8 cellular contexts compared by ENCODE assay signal in genomic region chr11:126210871-126211235, GRCh38. TPM values are rescaled to one million over a fixed set of nuclear protein-coding genes. Genes with fewer than 3 reads are reported as not detected.
A peak's percentile ranks its signal among the peaks of the same experiment; 100 is the strongest.
DNase-seq lines count a peak whose midpoint lies in the region; ATAC-seq and TF ChIP-seq lines count a peak whose summit lies in the region.

No MANE protein-coding gene starts in this region.

- no peaks in the 10 kb centered on the region for H3K27me3 ChIP-seq in hepatocyte

- H3K36me3 ChIP-seq in hepatocyte (replicated peaks; ENCODE audit: insufficient read depth, low read depth) = no peaks in the 10 kb centered on the region

- H3K27me3 Mint-ChIP-seq in HFFc6 (ENCODE audit: insufficient read depth) = peaks cover 9% of the 10 kb centered on the region

- H3K9me3 ChIP-seq in hepatocyte (ENCODE audit: low read depth) = no peaks in the 10 kb centered on the region

- peak overlapping the region; percentile 96 for H3K4me2 ChIP-seq in hepatocyte

- peak overlapping the region; percentile 92 for H3K4me3 Mint-ChIP-seq in HFFc6
- H3K4me3 Mint-ChIP-seq in stimulated activated effector memory CD8-positive, alpha-beta T cell treated with anti-CD3 and anti-CD28 coated beads, Interleukin-12 subunit alpha, Interleukin-12 subunit beta, amount 100 ng/mL, for 72 hours = peak overlapping the region; percentile 98

- peak overlapping the region; percentile 86 for H3K27ac Mint-ChIP-seq in HFFc6
- peak overlapping the region; percentile 97 for H3K27ac Mint-ChIP-seq in stimulated activated effector memory CD8-positive, alpha-beta T cell treated with anti-CD3 and anti-CD28 coated beads, Interleukin-12 subunit alpha, Interleukin-12 subunit beta, amount 100 ng/mL, for 72 hours

- H3K9me3 Mint-ChIP-seq in HFFc6 = no peaks in the 10 kb centered on the region
- H3K9me3 Mint-ChIP-seq in stimulated activated effector memory CD8-positive, alpha-beta T cell treated with anti-CD3 and anti-CD28 coated beads, Interleukin-12 subunit alpha, Interleukin-12 subunit beta, amount 100 ng/mL, for 72 hours = no peaks in the 10 kb centered on the region

- TF ChIP-seq CTCF in HFFc6 (IDR thresholded peaks at IDR 0.05) = no peak
- no peak for TF ChIP-seq CTCF in WI38 (IDR thresholded peaks at IDR 0.05; ENCODE audit: low read depth, low read length)
- no peak for TF ChIP-seq CTCF in hepatocyte (IDR thresholded peaks at IDR 0.05; ENCODE audit: poor library complexity)

- H3K4me1 ChIP-seq in hepatocyte (ENCODE audit: insufficient read depth) = peaks cover 7% of the 10 kb centered on the region

- H3K79me2 ChIP-seq in hepatocyte = peaks cover 48% of the 10 kb centered on the region

- H3K36me3 Mint-ChIP-seq in HFFc6 (ENCODE audit: low read depth) = peaks cover 4% of the 10 kb centered on the region; the same call in 1 of the 2 replicates
- H3K36me3 Mint-ChIP-seq in stimulated activated effector memory CD8-positive, alpha-beta T cell treated with anti-CD3 and anti-CD28 coated beads, Interleukin-12 subunit alpha, Interleukin-12 subunit beta, amount 100 ng/mL, for 72 hours = peaks cover 64% of the 10 kb centered on the region

- H4K20me1 ChIP-seq in hepatocyte (ENCODE audit: insufficient read depth, poor library complexity, severe bottlenecking) = no peaks in the 10 kb centered on the region

- peak overlapping the region; percentile 98 for H3K4me3 ChIP-seq in WI38 (ENCODE audit: low read depth, low read length)
- H3K4me3 ChIP-seq in hepatocyte = peak overlapping the region; percentile 94

- peak overlapping the region; percentile 96 for H2AFZ ChIP-seq in hepatocyte

- H3K4me1 Mint-ChIP-seq in HFFc6 (ENCODE audit: low read depth) = peaks cover 26% of the 10 kb centered on the region
- peaks cover 33% of the 10 kb centered on the region for H3K4me1 Mint-ChIP-seq in stimulated activated effector memory CD8-positive, alpha-beta T cell treated with anti-CD3 and anti-CD28 coated beads, Interleukin-12 subunit alpha, Interleukin-12 subunit beta, amount 100 ng/mL, for 72 hours

- no peak for DNase-seq in HFFc6
- DNase-seq in hepatocyte (ENCODE audit: low spot score) = no peak
- DNase-seq in stimulated activated effector memory CD8-positive, alpha-beta T cell treated with anti-CD3 and anti-CD28 coated beads, Interleukin-12 subunit alpha, Interleukin-12 subunit beta, amount 100 ng/mL, for 72 hours (ENCODE audit: low spot score in 2 of 2) = no peak
- no peak for DNase-seq in NCI-H187 treated with DMSO at 0.1 percent for 48 hours (lab: John Stamatoyannopoulos, UW)
- no peak for DNase-seq in stimulated activated CD8-positive, alpha-beta memory T cell treated with anti-CD3 and anti-CD28 coated beads, Interleukin-4, amount 100 ng/mL, for 48 hours
- DNase-seq in COR-L47 (lab: John Stamatoyannopoulos, UW) = no peak

- ATAC-seq in stimulated activated effector memory CD8-positive, alpha-beta T cell treated with anti-CD3 and anti-CD28 coated beads, Interleukin-12 subunit alpha, Interleukin-12 subunit beta, amount 100 ng/mL, for 72 hours = no peak
- ATAC-seq in HG03196 (IDR thresholded peaks at IDR 0.05; ENCODE audit: unreplicated experiment) = no peak

- H3K27ac ChIP-seq in hepatocyte = peak overlapping the region; percentile 83

- H3K9me2 ChIP-seq in hepatocyte (replicated peaks; ENCODE audit: insufficient read depth) = no peaks in the 10 kb centered on the region

- 3% methylated on average over 20 of the region's 20 CpGs for WGBS in hepatocyte (ENCODE audit: low lambda C conversion rate, missing lambda C conversion rate)

RNA-seq across cellular contexts. Expression of gene RPUSD4, which starts 0.6 kb away (rescaled TPM):
- total RNA-seq in HFFc6 (2021; fragmentation: NEBNext Ultra II Directional; extraction: Animal tissue kit (Norgen Biotek cat#: 25700)) = 10 to 100 TPM; 18.8 to 20.9 (median 19.6) TPM
- total RNA-seq in hepatocyte = 24.0 and 26.4 TPM in 2 replicates
- polyA plus RNA-seq in hepatocyte = 13.3 and 16.5 TPM in 2 replicates

RNA-seq across cellular contexts. Expression of gene FAM118B, which starts 0.7 kb away (rescaled TPM):
- total RNA-seq in HFFc6 (2021; fragmentation: NEBNext Ultra II Directional; extraction: Animal tissue kit (Norgen Biotek cat#: 25700)) = 10 to 100 TPM; 16.4 to 19.6 (median 17.8) TPM
- 26.5 and 29.6 TPM in 2 replicates for total RNA-seq in hepatocyte
- 22.1 and 35.2 TPM in 2 replicates for polyA plus RNA-seq in hepatocyte

RNA-seq across cellular contexts. Expression of gene SRPRA, which starts 57.8 kb away (rescaled TPM):
- 100 to 1,000 TPM; 153 to 177 (median 162) TPM for total RNA-seq in HFFc6 (2021; fragmentation: NEBNext Ultra II Directional; extraction: Animal tissue kit (Norgen Biotek cat#: 25700))
- 85.7 and 86.2 TPM in 2 replicates for total RNA-seq in hepatocyte
- polyA plus RNA-seq in hepatocyte = 80.4 and 83.4 TPM in 2 replicates

RNA-seq across cellular contexts. Expression of gene FOXRED1, which starts 58.1 kb away (rescaled TPM):
- 10 to 100 TPM; 10.4 to 15.9 (median 14.9) TPM for total RNA-seq in HFFc6 (2021; fragmentation: NEBNext Ultra II Directional; extraction: Animal tissue kit (Norgen Biotek cat#: 25700))
- 33.1 and 46.1 TPM in 2 replicates for total RNA-seq in hepatocyte
- 28.8 and 37.4 TPM in 2 replicates for polyA plus RNA-seq in hepatocyte
